10 cellular contexts compared by ENCODE assay signal in the genomic region with DNA sequence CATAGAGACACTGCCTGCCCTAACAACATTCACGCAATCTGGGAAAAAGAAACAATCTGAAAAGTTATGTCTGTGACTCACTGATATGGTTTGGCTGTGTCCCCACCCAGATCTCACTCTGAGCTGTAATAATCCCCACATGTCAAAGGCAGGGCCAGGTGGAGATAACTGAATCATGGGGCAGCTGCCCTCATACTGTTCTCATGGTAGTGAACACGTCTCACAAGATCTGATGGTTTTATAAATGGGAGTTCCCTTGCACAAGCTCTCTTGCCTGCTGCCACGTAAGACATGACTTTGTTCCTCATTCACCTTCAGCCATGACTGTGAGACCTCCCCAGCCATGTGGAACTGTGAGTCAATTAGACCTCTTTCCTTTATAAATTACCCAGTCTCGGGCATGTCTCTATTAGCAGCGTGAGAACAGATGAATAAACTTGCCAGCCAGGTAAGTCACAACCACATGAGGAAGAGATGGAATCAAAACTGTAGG.
DNase-seq lines count a peak whose midpoint lies in the region; ATAC-seq and TF ChIP-seq lines count a peak whose summit lies in the region.
"Had no signal": no experiment of that assay in that cellular context is flagged by ENCODE, and none has a peak within 500 bp of the region (broad histone marks: within the 10 kb centered on the region; RNA-seq: fewer than 3 reads in every experiment).

No MANE protein-coding gene starts in this region.

- no peak for TF ChIP-seq CTCF in choroid plexus epithelial cell (conservative IDR thresholded peaks at IDR 0.05; ENCODE audit: low read depth, low read length)

- H3K4me3 Mint-ChIP-seq in stimulated activated memory B cell treated with anti-CD40 and anti-IgM and Interleukin-4, amounts not matched to agents 10 μg/mL and 1 μg/mL and 100 μg/mL, for 72 hours: no peak overlapping the region

- H3K27ac Mint-ChIP-seq in stimulated activated memory B cell treated with anti-CD40 and anti-IgM and Interleukin-4, amounts not matched to agents 10 μg/mL and 1 μg/mL and 100 μg/mL, for 72 hours: peak overlapping the region; percentile 14

- peak; percentile 73 for ATAC-seq in stimulated activated memory B cell treated with anti-CD40 and anti-IgM and Interleukin-4, amounts not matched to agents 10 μg/mL and 1 μg/mL and 100 μg/mL, for 72 hours

- peaks cover 47% of the 10 kb centered on the region for H3K36me3 Mint-ChIP-seq in stimulated activated memory B cell treated with anti-CD40 and anti-IgM and Interleukin-4, amounts not matched to agents 10 μg/mL and 1 μg/mL and 100 μg/mL, for 72 hours

- no peaks in the 10 kb centered on the region for H3K27me3 Mint-ChIP-seq in stimulated activated memory B cell treated with anti-CD40 and anti-IgM and Interleukin-4, amounts not matched to agents 10 μg/mL and 1 μg/mL and 100 μg/mL, for 72 hours

- DNase-seq in activated T-cell treated with anti-CD3 and anti-CD28 coated beads for 24 hours (ENCODE audit: low read depth) (peak; percentile 39), HT1080 (ENCODE audit: low read depth) (peak; percentile 77), choroid plexus epithelial cell (ENCODE audit: low read depth) (peak; percentile 5), NCI-H2227 treated with DMSO at 0.1 percent for 48 hours (lab: John Stamatoyannopoulos, UW) (no peak), SK-N-DZ (ENCODE audit: low spot score) (no peak), DMS114 treated with DMSO at 0.1 percent for 48 hours (lab: John Stamatoyannopoulos, UW; ENCODE audit: unreplicated experiment) (no peak)
- no peak for DNase-seq in activated T-cell treated with anti-CD3 and anti-CD28 coated beads, Interleukin-2, amount 50 U/mL, for 1 hour
- DNase-seq: NCI-H1930, sigmoid colon had no signal

- peaks cover 54% of the 10 kb centered on the region for H3K4me1 Mint-ChIP-seq in stimulated activated memory B cell treated with anti-CD40 and anti-IgM and Interleukin-4, amounts not matched to agents 10 μg/mL and 1 μg/mL and 100 μg/mL, for 72 hours

- H3K9me3 Mint-ChIP-seq in stimulated activated memory B cell treated with anti-CD40 and anti-IgM and Interleukin-4, amounts not matched to agents 10 μg/mL and 1 μg/mL and 100 μg/mL, for 72 hours: peaks cover 3% of the 10 kb centered on the region

- no peak overlapping the region for H3K4me3 ChIP-seq in choroid plexus epithelial cell (ENCODE audit: low read depth, low read length)
- H3K4me3 ChIP-seq: sigmoid colon had no signal

Comparison
In these comparisons a context has a peak if more than half of its experiments do, and no peak if none do; other contexts are left out.
1. DNase-seq: peak in activated T-cell treated with anti-CD3 and anti-CD28 coated beads for 24 hours (single experiment), HT1080 (single experiment) and choroid plexus epithelial cell (single experiment); none in activated T-cell treated with anti-CD3 and anti-CD28 coated beads, Interleukin-2, amount 50 U/mL, for 1 hour (single experiment), NCI-H2227 treated with DMSO at 0.1 percent for 48 hours (single experiment), SK-N-DZ (single experiment) and DMS114 treated with DMSO at 0.1 percent for 48 hours (single experiment).